In genomic region chr5:177497297-177498012, GRCh38 we compare ENCODE assay signal across 1 cellular context.
TF ChIP-seq lines count a peak whose summit lies in the region.

PDLIM7 (minus strand) TSS chr5:177497604; CDS start chr5:177496512, 1,092 bp downstream.

TF ChIP-seq in K562, 482 proteins besides CTCF, POLR2A, EP300 and RAD21 (continued from another document and continues in another):
- TF ChIP-seq, protein P1, sequence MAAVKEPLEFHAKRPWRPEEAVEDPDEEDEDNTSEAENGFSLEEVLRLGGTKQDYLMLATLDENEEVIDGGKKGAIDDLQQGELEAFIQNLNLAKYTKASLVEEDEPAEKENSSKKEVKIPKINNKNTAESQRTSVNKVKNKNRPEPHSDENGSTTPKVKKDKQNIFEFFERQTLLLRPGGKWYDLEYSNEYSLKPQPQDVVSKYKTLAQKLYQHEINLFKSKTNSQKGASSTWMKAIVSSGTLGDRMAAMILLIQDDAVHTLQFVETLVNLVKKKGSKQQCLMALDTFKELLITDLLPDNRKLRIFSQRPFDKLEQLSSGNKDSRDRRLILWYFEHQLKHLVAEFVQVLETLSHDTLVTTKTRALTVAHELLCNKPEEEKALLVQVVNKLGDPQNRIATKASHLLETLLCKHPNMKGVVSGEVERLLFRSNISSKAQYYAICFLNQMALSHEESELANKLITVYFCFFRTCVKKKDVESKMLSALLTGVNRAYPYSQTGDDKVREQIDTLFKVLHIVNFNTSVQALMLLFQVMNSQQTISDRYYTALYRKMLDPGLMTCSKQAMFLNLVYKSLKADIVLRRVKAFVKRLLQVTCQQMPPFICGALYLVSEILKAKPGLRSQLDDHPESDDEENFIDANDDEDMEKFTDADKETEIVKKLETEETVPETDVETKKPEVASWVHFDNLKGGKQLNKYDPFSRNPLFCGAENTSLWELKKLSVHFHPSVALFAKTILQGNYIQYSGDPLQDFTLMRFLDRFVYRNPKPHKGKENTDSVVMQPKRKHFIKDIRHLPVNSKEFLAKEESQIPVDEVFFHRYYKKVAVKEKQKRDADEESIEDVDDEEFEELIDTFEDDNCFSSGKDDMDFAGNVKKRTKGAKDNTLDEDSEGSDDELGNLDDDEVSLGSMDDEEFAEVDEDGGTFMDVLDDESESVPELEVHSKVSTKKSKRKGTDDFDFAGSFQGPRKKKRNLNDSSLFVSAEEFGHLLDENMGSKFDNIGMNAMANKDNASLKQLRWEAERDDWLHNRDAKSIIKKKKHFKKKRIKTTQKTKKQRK (IDR thresholded peaks at IDR 0.05; ENCODE audit: borderline replicate concordance, low read depth, low read length), result no peak
- TF ChIP-seq ETS2 (tag; IDR thresholded peaks at IDR 0.05; ENCODE audit: borderline replicate concordance, poor library complexity, severe bottlenecking) (no peak), RBM34 (IDR thresholded peaks at IDR 0.05; ENCODE audit: borderline replicate concordance, insufficient read depth, low read length) (peak; percentile 85; the same call in 1 of the 2 replicates), HMGN3 (IDR thresholded peaks at IDR 0.05; ENCODE audit: borderline replicate concordance, extremely low read depth, insufficient read length, low read depth, low read length) (peak; percentile 82), ZNF224 (CRISPR knock-in tag; IDR thresholded peaks at IDR 0.05) (no peak), HOXB6 (CRISPR knock-in tag; IDR thresholded peaks at IDR 0.05; ENCODE audit: borderline replicate concordance) (no peak), ZEB2 (IDR thresholded peaks at IDR 0.05) (no peak), SRSF9 (IDR thresholded peaks at IDR 0.05; ENCODE audit: borderline replicate concordance, low read depth, low read length) (no peak), CEBPG (CRISPR knock-in tag; IDR thresholded peaks at IDR 0.05) (no peak), CEBPG (tag; conservative IDR thresholded peaks at IDR 0.05 in 1 of 2, IDR thresholded peaks at IDR 0.05 in 1 of 2) (no peak), POLR2AphosphoS5 (IDR thresholded peaks at IDR 0.05; ENCODE audit: control insufficient read depth, insufficient read depth, low read depth, low read length) (peak; percentile 88; the same call in 1 of the 2 replicates), CBX1 (IDR thresholded peaks at IDR 0.05; ENCODE audit: low read depth) (peak; percentile 98), IRF2 (CRISPR knock-in tag; IDR thresholded peaks at IDR 0.05) (no peak), FOXM1 (IDR thresholded peaks at IDR 0.05; ENCODE audit: low read depth) (peak; percentile 40; the same call in 1 of the 2 replicates), FOXM1 (CRISPR knock-in tag; IDR thresholded peaks at IDR 0.05; ENCODE audit: low read depth) (0 out of 2 replicates have a peak, but pooled peaks have one; percentile 71), ASH1L (IDR thresholded peaks at IDR 0.05; ENCODE audit: borderline replicate concordance, low read depth, partially characterized antibody) (no peak), ELF2 (CRISPR knock-in tag; IDR thresholded peaks at IDR 0.05) (no peak), TAF9B (IDR thresholded peaks at IDR 0.05; ENCODE audit: partially characterized antibody) (no peak), CC2D1A (IDR thresholded peaks at IDR 0.05) (no peak), RB1 (IDR thresholded peaks at IDR 0.05; ENCODE audit: low read depth) (peak; percentile 25), ZBTB7A (IDR thresholded peaks at IDR 0.05; ENCODE audit: borderline replicate concordance, control insufficient read depth, low read depth, low read length) (peak; percentile 89), TAF1 (IDR thresholded peaks at IDR 0.05; ENCODE audit: control insufficient read depth, extremely low read depth, insufficient read depth, low read length, severe bottlenecking) (peak; percentile 90), NFRKB (IDR thresholded peaks at IDR 0.05; ENCODE audit: low read depth) (no peak; the same call in 1 of the 2 replicates), KHSRP (IDR thresholded peaks at IDR 0.05) (no peak), ZNF589 (CRISPR knock-in tag; IDR thresholded peaks at IDR 0.05; ENCODE audit: low read depth) (peak; percentile 9; the same call in 1 of the 2 replicates), TCF3 (CRISPR knock-in tag; IDR thresholded peaks at IDR 0.05) (0 out of 2 replicates have a peak, but pooled peaks have one; percentile 42), POLR3G (IDR thresholded peaks at IDR 0.05; ENCODE audit: extremely low read depth, insufficient read length, insufficient replicate concordance) (no peak), POU5F1 (IDR thresholded peaks at IDR 0.05; ENCODE audit: borderline replicate concordance, low read depth, low read length, partially characterized antibody) (no peak), ZNF143 (CRISPR knock-in tag; IDR thresholded peaks at IDR 0.05) (no peak), ZKSCAN3 (CRISPR knock-in tag; IDR thresholded peaks at IDR 0.05) (no peak), ZC3H11A (IDR thresholded peaks at IDR 0.05; ENCODE audit: low read depth, low read length) (no peak), ZNF561 (CRISPR knock-in tag; conservative IDR thresholded peaks at IDR 0.05) (no peak), MCM3 (IDR thresholded peaks at IDR 0.05) (no peak), LARP7 (IDR thresholded peaks at IDR 0.05) (no peak), ZNF518B (CRISPR knock-in tag; IDR thresholded peaks at IDR 0.05) (no peak), RNF2 (IDR thresholded peaks at IDR 0.05) (0 out of 2 replicates have a peak, but pooled peaks have one; percentile 38), RFX7 (CRISPR knock-in tag; IDR thresholded peaks at IDR 0.05) (no peak), ZNF668 (CRISPR knock-in tag; IDR thresholded peaks at IDR 0.05) (no peak), NCOA1 (IDR thresholded peaks at IDR 0.05; ENCODE audit: low read depth) (no peak), TBL1XR1 (IDR thresholded peaks at IDR 0.05; ENCODE audit: low read length in 2 of 2) (no peak), EWSR1 (IDR thresholded peaks at IDR 0.05; ENCODE audit: borderline replicate concordance, low read depth, partially characterized antibody) (no peak), KLF6 (CRISPR knock-in tag; IDR thresholded peaks at IDR 0.05; ENCODE audit: borderline replicate concordance) (no peak), MEIS2 (IDR thresholded peaks at IDR 0.05; ENCODE audit: partially characterized antibody) (no peak), ZNF347 (CRISPR knock-in tag; IDR thresholded peaks at IDR 0.05; ENCODE audit: low read depth) (no peak), ZNF282 (CRISPR knock-in tag; IDR thresholded peaks at IDR 0.05) (no peak)
- TF ChIP-seq, protein P2, sequence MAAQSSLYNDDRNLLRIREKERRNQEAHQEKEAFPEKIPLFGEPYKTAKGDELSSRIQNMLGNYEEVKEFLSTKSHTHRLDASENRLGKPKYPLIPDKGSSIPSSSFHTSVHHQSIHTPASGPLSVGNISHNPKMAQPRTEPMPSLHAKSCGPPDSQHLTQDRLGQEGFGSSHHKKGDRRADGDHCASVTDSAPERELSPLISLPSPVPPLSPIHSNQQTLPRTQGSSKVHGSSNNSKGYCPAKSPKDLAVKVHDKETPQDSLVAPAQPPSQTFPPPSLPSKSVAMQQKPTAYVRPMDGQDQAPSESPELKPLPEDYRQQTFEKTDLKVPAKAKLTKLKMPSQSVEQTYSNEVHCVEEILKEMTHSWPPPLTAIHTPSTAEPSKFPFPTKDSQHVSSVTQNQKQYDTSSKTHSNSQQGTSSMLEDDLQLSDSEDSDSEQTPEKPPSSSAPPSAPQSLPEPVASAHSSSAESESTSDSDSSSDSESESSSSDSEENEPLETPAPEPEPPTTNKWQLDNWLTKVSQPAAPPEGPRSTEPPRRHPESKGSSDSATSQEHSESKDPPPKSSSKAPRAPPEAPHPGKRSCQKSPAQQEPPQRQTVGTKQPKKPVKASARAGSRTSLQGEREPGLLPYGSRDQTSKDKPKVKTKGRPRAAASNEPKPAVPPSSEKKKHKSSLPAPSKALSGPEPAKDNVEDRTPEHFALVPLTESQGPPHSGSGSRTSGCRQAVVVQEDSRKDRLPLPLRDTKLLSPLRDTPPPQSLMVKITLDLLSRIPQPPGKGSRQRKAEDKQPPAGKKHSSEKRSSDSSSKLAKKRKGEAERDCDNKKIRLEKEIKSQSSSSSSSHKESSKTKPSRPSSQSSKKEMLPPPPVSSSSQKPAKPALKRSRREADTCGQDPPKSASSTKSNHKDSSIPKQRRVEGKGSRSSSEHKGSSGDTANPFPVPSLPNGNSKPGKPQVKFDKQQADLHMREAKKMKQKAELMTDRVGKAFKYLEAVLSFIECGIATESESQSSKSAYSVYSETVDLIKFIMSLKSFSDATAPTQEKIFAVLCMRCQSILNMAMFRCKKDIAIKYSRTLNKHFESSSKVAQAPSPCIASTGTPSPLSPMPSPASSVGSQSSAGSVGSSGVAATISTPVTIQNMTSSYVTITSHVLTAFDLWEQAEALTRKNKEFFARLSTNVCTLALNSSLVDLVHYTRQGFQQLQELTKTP (IDR thresholded peaks at IDR 0.05; ENCODE audit: low read depth in 1 of 2, partially characterized antibody in 2 of 2), result no peak
- TF ChIP-seq, protein P3, sequence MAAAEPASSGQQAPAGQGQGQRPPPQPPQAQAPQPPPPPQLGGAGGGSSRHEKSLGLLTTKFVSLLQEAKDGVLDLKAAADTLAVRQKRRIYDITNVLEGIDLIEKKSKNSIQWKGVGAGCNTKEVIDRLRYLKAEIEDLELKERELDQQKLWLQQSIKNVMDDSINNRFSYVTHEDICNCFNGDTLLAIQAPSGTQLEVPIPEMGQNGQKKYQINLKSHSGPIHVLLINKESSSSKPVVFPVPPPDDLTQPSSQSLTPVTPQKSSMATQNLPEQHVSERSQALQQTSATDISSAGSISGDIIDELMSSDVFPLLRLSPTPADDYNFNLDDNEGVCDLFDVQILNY (CRISPR knock-in tag; IDR thresholded peaks at IDR 0.05), result no peak
- TF ChIP-seq, protein P4, sequence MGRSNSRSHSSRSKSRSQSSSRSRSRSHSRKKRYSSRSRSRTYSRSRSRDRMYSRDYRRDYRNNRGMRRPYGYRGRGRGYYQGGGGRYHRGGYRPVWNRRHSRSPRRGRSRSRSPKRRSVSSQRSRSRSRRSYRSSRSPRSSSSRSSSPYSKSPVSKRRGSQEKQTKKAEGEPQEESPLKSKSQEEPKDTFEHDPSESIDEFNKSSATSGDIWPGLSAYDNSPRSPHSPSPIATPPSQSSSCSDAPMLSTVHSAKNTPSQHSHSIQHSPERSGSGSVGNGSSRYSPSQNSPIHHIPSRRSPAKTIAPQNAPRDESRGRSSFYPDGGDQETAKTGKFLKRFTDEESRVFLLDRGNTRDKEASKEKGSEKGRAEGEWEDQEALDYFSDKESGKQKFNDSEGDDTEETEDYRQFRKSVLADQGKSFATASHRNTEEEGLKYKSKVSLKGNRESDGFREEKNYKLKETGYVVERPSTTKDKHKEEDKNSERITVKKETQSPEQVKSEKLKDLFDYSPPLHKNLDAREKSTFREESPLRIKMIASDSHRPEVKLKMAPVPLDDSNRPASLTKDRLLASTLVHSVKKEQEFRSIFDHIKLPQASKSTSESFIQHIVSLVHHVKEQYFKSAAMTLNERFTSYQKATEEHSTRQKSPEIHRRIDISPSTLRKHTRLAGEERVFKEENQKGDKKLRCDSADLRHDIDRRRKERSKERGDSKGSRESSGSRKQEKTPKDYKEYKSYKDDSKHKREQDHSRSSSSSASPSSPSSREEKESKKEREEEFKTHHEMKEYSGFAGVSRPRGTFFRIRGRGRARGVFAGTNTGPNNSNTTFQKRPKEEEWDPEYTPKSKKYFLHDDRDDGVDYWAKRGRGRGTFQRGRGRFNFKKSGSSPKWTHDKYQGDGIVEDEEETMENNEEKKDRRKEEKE (IDR thresholded peaks at IDR 0.05; ENCODE audit: borderline replicate concordance in 1 of 2, control insufficient read depth in 1 of 2, low read depth in 2 of 2, low read length in 1 of 2), result 0 out of 4 replicates have a peak, but pooled peaks of 1 of the 2 experiments have one; percentile 14
- TF ChIP-seq, protein P5, sequence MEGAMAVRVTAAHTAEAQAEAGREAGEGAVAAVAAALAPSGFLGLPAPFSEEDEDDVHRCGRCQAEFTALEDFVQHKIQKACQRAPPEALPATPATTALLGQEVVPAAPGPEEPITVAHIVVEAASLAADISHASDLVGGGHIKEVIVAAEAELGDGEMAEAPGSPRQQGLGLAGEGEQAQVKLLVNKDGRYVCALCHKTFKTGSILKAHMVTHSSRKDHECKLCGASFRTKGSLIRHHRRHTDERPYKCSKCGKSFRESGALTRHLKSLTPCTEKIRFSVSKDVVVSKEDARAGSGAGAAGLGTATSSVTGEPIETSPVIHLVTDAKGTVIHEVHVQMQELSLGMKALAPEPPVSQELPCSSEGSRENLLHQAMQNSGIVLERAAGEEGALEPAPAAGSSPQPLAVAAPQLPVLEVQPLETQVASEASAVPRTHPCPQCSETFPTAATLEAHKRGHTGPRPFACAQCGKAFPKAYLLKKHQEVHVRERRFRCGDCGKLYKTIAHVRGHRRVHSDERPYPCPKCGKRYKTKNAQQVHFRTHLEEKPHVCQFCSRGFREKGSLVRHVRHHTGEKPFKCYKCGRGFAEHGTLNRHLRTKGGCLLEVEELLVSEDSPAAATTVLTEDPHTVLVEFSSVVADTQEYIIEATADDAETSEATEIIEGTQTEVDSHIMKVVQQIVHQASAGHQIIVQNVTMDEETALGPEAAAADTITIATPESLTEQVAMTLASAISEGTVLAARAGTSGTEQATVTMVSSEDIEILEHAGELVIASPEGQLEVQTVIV (CRISPR knock-in tag; IDR thresholded peaks at IDR 0.05; ENCODE audit: borderline replicate concordance), result no peak
- TF ChIP-seq, protein P6, sequence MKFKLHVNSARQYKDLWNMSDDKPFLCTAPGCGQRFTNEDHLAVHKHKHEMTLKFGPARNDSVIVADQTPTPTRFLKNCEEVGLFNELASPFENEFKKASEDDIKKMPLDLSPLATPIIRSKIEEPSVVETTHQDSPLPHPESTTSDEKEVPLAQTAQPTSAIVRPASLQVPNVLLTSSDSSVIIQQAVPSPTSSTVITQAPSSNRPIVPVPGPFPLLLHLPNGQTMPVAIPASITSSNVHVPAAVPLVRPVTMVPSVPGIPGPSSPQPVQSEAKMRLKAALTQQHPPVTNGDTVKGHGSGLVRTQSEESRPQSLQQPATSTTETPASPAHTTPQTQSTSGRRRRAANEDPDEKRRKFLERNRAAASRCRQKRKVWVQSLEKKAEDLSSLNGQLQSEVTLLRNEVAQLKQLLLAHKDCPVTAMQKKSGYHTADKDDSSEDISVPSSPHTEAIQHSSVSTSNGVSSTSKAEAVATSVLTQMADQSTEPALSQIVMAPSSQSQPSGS (CRISPR knock-in tag; IDR thresholded peaks at IDR 0.05), result no peak
